Comparison of ENCODE assay signal across 8 cellular contexts in genomic region chr5:132813599-132814440, GRCh38. TPM values are rescaled to one million over a fixed set of nuclear protein-coding genes. Genes with fewer than 3 reads are reported as not detected.
DNase-seq lines count a peak whose midpoint lies in the region; ATAC-seq and TF ChIP-seq lines count a peak whose summit lies in the region.

No MANE protein-coding gene starts in this region.

- no peaks in the 10 kb centered on the region for H3K9me3 Mint-ChIP-seq in effector memory CD8-positive, alpha-beta T cell

- no peak overlapping the region for H3K27ac ChIP-seq in RWPE2 (ENCODE audit: poor library complexity, severe bottlenecking)

- H3K9me3 ChIP-seq in RWPE2 (ENCODE audit: severe bottlenecking) (no peaks in the 10 kb centered on the region), mucosa of stomach (ENCODE audit: control insufficient read depth, low read length) (no peaks in the 10 kb centered on the region)

- peak overlapping the region; percentile 65 for H3K9ac ChIP-seq in mucosa of stomach (ENCODE audit: low read length)

- peak; percentile 67 for ATAC-seq in RWPE2 (ENCODE audit: low read depth)
- peak; percentile 74 for ATAC-seq in effector memory CD8-positive, alpha-beta T cell (replicated peaks)
- ATAC-seq in GM18498 (IDR thresholded peaks at IDR 0.05; ENCODE audit: unreplicated experiment), result no peak
- no peak for ATAC-seq in HG03175 (IDR thresholded peaks at IDR 0.05; ENCODE audit: unreplicated experiment)

- H3K27ac Mint-ChIP-seq in effector memory CD8-positive, alpha-beta T cell, result no peak overlapping the region

- H3K4me1 ChIP-seq in RWPE2 (ENCODE audit: insufficient read depth, poor library complexity, severe bottlenecking) (peaks cover 4% of the 10 kb centered on the region), mucosa of stomach (ENCODE audit: control insufficient read depth, insufficient read depth, low read length) (peaks cover 1% of the 10 kb centered on the region)

- peak overlapping the region; percentile 50 for H3K4me3 ChIP-seq in RWPE2 (ENCODE audit: severe bottlenecking)
- peak overlapping the region; percentile 46 for H3K4me3 ChIP-seq in mucosa of stomach (ENCODE audit: low read length)

- peak overlapping the region in 1 of 2 donors; percentile 13 for H3K4me3 Mint-ChIP-seq in effector memory CD8-positive, alpha-beta T cell

- H3K4me1 Mint-ChIP-seq in effector memory CD8-positive, alpha-beta T cell (ENCODE audit: low read depth in 2 of 2), result peaks cover 4 to 8% of the 10 kb centered on the region in 2 donors

- no peaks in the 10 kb centered on the region for H3K36me3 Mint-ChIP-seq in effector memory CD8-positive, alpha-beta T cell (ENCODE audit: insufficient read depth)

- no peaks in the 10 kb centered on the region for H3K27me3 ChIP-seq in RWPE2 (ENCODE audit: insufficient read depth, poor library complexity, severe bottlenecking)
- H3K27me3 ChIP-seq in mucosa of stomach (ENCODE audit: control insufficient read depth, insufficient read depth, low read length), result peaks cover 6% of the 10 kb centered on the region

- TF ChIP-seq CTCF in RWPE2 (IDR thresholded peaks at IDR 0.05; ENCODE audit: poor library complexity, severe bottlenecking), result no peak

- peaks cover 38 to 45% of the 10 kb centered on the region in 2 donors for H3K27me3 Mint-ChIP-seq in effector memory CD8-positive, alpha-beta T cell

- DNase-seq in NCI-H1417 (lab: John Stamatoyannopoulos, UW) (peak; percentile 32 to 59 (median 45)), NCI-H1417 treated with DMSO at 0.1 percent for 48 hours (lab: John Stamatoyannopoulos, UW) (no peak), RWPE2 (ENCODE audit: low spot score) (no peak), HT-29 (ENCODE audit: low spot score) (no peak)
- DNase-seq in effector memory CD8-positive, alpha-beta T cell, result peak; percentile 21 to 23 (median 23)

- H3K36me3 ChIP-seq in RWPE2 (ENCODE audit: low read depth), result no peaks in the 10 kb centered on the region
- no peaks in the 10 kb centered on the region for H3K36me3 ChIP-seq in mucosa of stomach (ENCODE audit: control insufficient read depth, insufficient read depth, low read length)

RNA-seq across cellular contexts. Expression of gene SOWAHA, which starts 0.7 kb away (rescaled TPM):
- 2.9 and 4.6 TPM in 2 replicates for total RNA-seq in HT-29 (2014; rRNA removed; shearing (Covaris generic))

RNA-seq across cellular contexts. Expression of gene SHROOM1, which starts 16.6 kb away (rescaled TPM):
- total RNA-seq in HT-29 (2014; rRNA removed; shearing (Covaris generic)), result 48.0 and 61.2 TPM in 2 replicates

RNA-seq across cellular contexts. Expression of gene SEPTIN8, which starts 36.8 kb away (rescaled TPM):
- 37.7 and 49.8 TPM in 2 replicates for total RNA-seq in HT-29 (2014; rRNA removed; shearing (Covaris generic))

RNA-seq across cellular contexts. Expression of gene GDF9, which starts 52.4 kb away (rescaled TPM):
- 0.05 and 0.26 TPM in 2 replicates for total RNA-seq in HT-29 (2014; rRNA removed; shearing (Covaris generic))

RNA-seq across cellular contexts. Expression of gene UQCRQ, which starts 52.6 kb away (rescaled TPM):
- 227 and 266 TPM in 2 replicates for total RNA-seq in HT-29 (2014; rRNA removed; shearing (Covaris generic))

Comparison
In these comparisons a context has a peak if more than half of its experiments do, and no peak if none do; other contexts are left out.
1. DNase-seq: peak in NCI-H1417 (3 of 3) and effector memory CD8-positive, alpha-beta T cell (3 of 3); none in NCI-H1417 treated with DMSO at 0.1 percent for 48 hours (single experiment), RWPE2 (single experiment) and HT-29 (single experiment).
2. ATAC-seq: peak in RWPE2 (single experiment) and effector memory CD8-positive, alpha-beta T cell (single experiment); none in GM18498 (single experiment) and HG03175 (single experiment).